Comparison of ENCODE assay signal across 16 cellular contexts in genomic region chr14:51805541-51805940, GRCh38.
"Had no signal": no experiment of that assay in that cellular context is flagged by ENCODE, and none has a peak within 500 bp of the region (broad histone marks: within the 10 kb centered on the region; RNA-seq: fewer than 3 reads in every experiment).

No MANE protein-coding gene starts in this region.

- H3K36me3 ChIP-seq: left ventricle myocardium inferior, prostate gland, right lobe of liver, suprapubic skin, upper lobe of left lung had no signal

- H3K4me3 Mint-ChIP-seq: activated CD4-positive, alpha-beta memory T cell treated with anti-CD3 and anti-CD28 coated beads, Interleukin-2, amount 10 ng/mL, durations not matched to agents 7 days and 5 days; activated naive CD8-positive, alpha-beta T cell; memory B cell; natural killer cell; T-helper 17 cell had no signal

- H3K27ac ChIP-seq: left ventricle myocardium inferior, prostate gland, right lobe of liver, suprapubic skin, upper lobe of left lung had no signal

- H3K27me3 ChIP-seq: right lobe of liver, suprapubic skin, upper lobe of left lung had no signal

- H3K4me1 ChIP-seq: left ventricle myocardium inferior, prostate gland, right lobe of liver, upper lobe of left lung had no signal

- H3K4me1 Mint-ChIP-seq: memory B cell, natural killer cell had no signal

- DNase-seq: activated CD4-positive, alpha-beta memory T cell treated with anti-CD3 and anti-CD28 coated beads, Interleukin-2, amount 10 ng/mL, durations not matched to agents 7 days and 5 days; activated gamma-delta T cell; activated T-cell treated with anti-CD3 and anti-CD28 coated beads, Interleukin-2, amount 50 U/mL, for 48 hours; kidney; left ventricle myocardium inferior; natural killer cell; occipital lobe; right lobe of liver; stimulated activated CD4-positive, alpha-beta T cell treated with anti-CD3 and anti-CD28 coated beads, Interleukin-1b, Interleukin-23, amount 100 ng/mL, for 48 hours; stimulated activated naive CD4-positive, alpha-beta T cell; T-helper 17 cell; upper lobe of left lung had no signal

- H3K9me3 ChIP-seq: prostate gland, right lobe of liver, suprapubic skin, upper lobe of left lung had no signal

- H3K36me3 Mint-ChIP-seq: activated naive CD8-positive, alpha-beta T cell; natural killer cell had no signal

- H3K4me3 ChIP-seq: left ventricle myocardium inferior, prostate gland, right lobe of liver, suprapubic skin, upper lobe of left lung had no signal

- H3K9me3 Mint-ChIP-seq: natural killer cell had no signal

- H3K27ac Mint-ChIP-seq: activated CD4-positive, alpha-beta memory T cell treated with anti-CD3 and anti-CD28 coated beads, Interleukin-2, amount 10 ng/mL, durations not matched to agents 7 days and 5 days; activated naive CD8-positive, alpha-beta T cell; memory B cell; natural killer cell; T-helper 17 cell had no signal
